ENCODE assay signal across 10 cellular contexts in the genomic region with DNA sequence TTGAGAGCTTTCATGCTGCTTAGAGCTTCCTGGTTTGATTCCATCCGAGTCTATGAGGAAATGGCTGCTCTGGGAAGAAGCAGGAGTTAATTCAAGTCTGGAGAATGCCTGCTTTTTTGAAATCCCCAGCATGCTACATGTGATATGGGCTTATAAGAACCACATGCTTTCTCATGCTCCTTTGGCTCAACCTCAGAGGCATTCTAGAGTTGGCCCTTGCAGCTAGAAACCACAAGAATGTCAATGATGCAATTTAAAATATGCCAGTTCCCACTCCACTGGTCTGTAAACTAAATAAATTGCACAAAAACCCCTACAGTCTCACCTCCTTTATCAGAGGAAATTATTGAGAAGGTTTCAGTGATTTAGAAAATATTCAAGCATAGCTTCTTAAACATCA.
DNase-seq lines count a peak whose midpoint lies in the region; ATAC-seq and TF ChIP-seq lines count a peak whose summit lies in the region.
"Had no signal": no experiment of that assay in that cellular context is flagged by ENCODE, and none has a peak within 500 bp of the region (broad histone marks: within the 10 kb centered on the region; RNA-seq: fewer than 3 reads in every experiment).

No MANE protein-coding gene starts in this region.

- H3K18ac ChIP-seq in IMR-90 (ENCODE audit: low read depth, low read length), result no peak overlapping the region

- no peak overlapping the region for H3K4ac ChIP-seq in IMR-90 (ENCODE audit: low read depth, low read length)

- H3K9me1 ChIP-seq in IMR-90 (ENCODE audit: insufficient read depth, low read length), result no peaks in the 10 kb centered on the region

- H3K4me2 ChIP-seq in BLaER1 (peak overlapping the region; percentile 24; the same call in 1 of the 2 replicates), IMR-90 (ENCODE audit: low read depth, low read length) (no peak overlapping the region; the same call in 1 of the 2 replicates)

- no peak overlapping the region for H2AK5ac ChIP-seq in IMR-90 (ENCODE audit: low read depth, low read length)

- H2BK20ac ChIP-seq in IMR-90 (ENCODE audit: low read depth, low read length), result no peak overlapping the region

- no peak overlapping the region for H4K91ac ChIP-seq in IMR-90 (ENCODE audit: insufficient read depth, low read depth, low read length)

- H3K4me1 ChIP-seq in BLaER1 (peaks cover 18% of the 10 kb centered on the region), IMR-90 (ENCODE audit: control insufficient read depth, insufficient read depth, low read length) (no peaks in the 10 kb centered on the region), left lung (peaks cover 0 to 6% of the 10 kb centered on the region in 2 donors), ascending aorta (peaks cover 0 to 4% of the 10 kb centered on the region in 2 donors)

- H3K27me3 ChIP-seq in BLaER1 (no peaks in the 10 kb centered on the region), IMR-90 (ENCODE audit: control insufficient read depth, insufficient read depth, low read length) (peaks cover 20% of the 10 kb centered on the region), left lung (no peaks in the 10 kb centered on the region), ascending aorta (no peaks in the 10 kb centered on the region)

- no peak overlapping the region for H3K9ac ChIP-seq in BLaER1
- H3K9ac ChIP-seq in IMR-90 (ENCODE audit: low read depth, low read length), result no peak overlapping the region

- H2BK15ac ChIP-seq in IMR-90 (ENCODE audit: low read depth, low read length), result no peak overlapping the region

- TF ChIP-seq CTCF in IMR-90 (conservative IDR thresholded peaks at IDR 0.05; ENCODE audit: low read depth, low read length), result no peak
- TF ChIP-seq CTCF in left lung (IDR thresholded peaks at IDR 0.05), result no peak
- no peak for TF ChIP-seq CTCF in GM10266 (IDR thresholded peaks at IDR 0.05; ENCODE audit: control insufficient read depth, insufficient read depth, low read depth, missing control alignments)
- TF ChIP-seq CTCF in ascending aorta (IDR thresholded peaks at IDR 0.05), result no peak

- H3K36me3 ChIP-seq in BLaER1 (no peaks in the 10 kb centered on the region), IMR-90 (ENCODE audit: control insufficient read depth, insufficient read depth, low read length) (no peaks in the 10 kb centered on the region), left lung (no peaks in the 10 kb centered on the region), ascending aorta (no peaks in the 10 kb centered on the region)

- no peak overlapping the region for H2BK5ac ChIP-seq in IMR-90 (ENCODE audit: low read depth, low read length, poor library complexity, severe bottlenecking)

- no peak overlapping the region for H2AK9ac ChIP-seq in IMR-90 (replicated peaks; ENCODE audit: low read depth, low read length, poor library complexity)

- CTCF ChIA-PET in IMR-90 (lab: Yijun Ruan, JAX), result no interaction called here

- TF ChIP-seq POLR2A in IMR-90 (IDR thresholded peaks at IDR 0.05; ENCODE audit: low read depth, low read length), result no peak

- peak; percentile 72 for ATAC-seq in IMR-90 (ENCODE audit: low read depth)
- ATAC-seq in left lung, result peak; percentile 89
- no peak for ATAC-seq in HG03039 (IDR thresholded peaks at IDR 0.05; ENCODE audit: unreplicated experiment)
- ATAC-seq: Panc1 had no signal

- no peaks in the 10 kb centered on the region for H4K20me1 ChIP-seq in BLaER1
- no peaks in the 10 kb centered on the region for H4K20me1 ChIP-seq in IMR-90 (ENCODE audit: insufficient read depth, low read length)

- in situ Hi-C loops in IMR-90 (cut with MboI; ENCODE audit: low sequenced_read_pairs), result no loop called here

- H2AFZ ChIP-seq in IMR-90 (replicated peaks; ENCODE audit: low read length, poor library complexity), result no peak overlapping the region

- POLR2A ChIA-PET in IMR-90 (lab: Charles Lee; ENCODE audit: unreplicated experiment), result no interaction called here

- H3K9me3 ChIP-seq in BLaER1, result no peaks in the 10 kb centered on the region
- H3K9me3 ChIP-seq in IMR-90 (ENCODE audit: control insufficient read depth, insufficient read depth, low read length), result no peaks in the 10 kb centered on the region
- no peaks in the 10 kb centered on the region for H3K9me3 ChIP-seq in left lung
- no peaks in the 10 kb centered on the region for H3K9me3 ChIP-seq in ascending aorta

- TF ChIP-seq RAD21 in IMR-90 (IDR thresholded peaks at IDR 0.05; ENCODE audit: low read length), result no peak

- H3K56ac ChIP-seq in IMR-90 (ENCODE audit: extremely low read depth, insufficient read depth, low read length), result no peak overlapping the region

- intact Hi-C loops in IMR-90 (cut with micrococcal nuclease) (loop anchor here (5.0 kb wide), 1 partner anchor 790 kb away; no protein-coding TSS in a partner anchor), left lung (cut with DNase I) (no loop called here), ascending aorta (cut with DNase I) (loop anchor here (5.0 kb wide), 1 partner anchor 365 kb away; no protein-coding TSS in a partner anchor)

- H3K4me3 ChIP-seq in BLaER1, result no peak overlapping the region
- no peak overlapping the region for H3K4me3 ChIP-seq in IMR-90 (ENCODE audit: insufficient read depth, low read depth, low read length)
- no peak overlapping the region for H3K4me3 ChIP-seq in left lung
- H3K4me3 ChIP-seq in ascending aorta, result no peak overlapping the region

- H2BK120ac ChIP-seq in IMR-90 (ENCODE audit: low read depth, low read length), result no peak overlapping the region

- no peak overlapping the region for H4K5ac ChIP-seq in IMR-90 (ENCODE audit: low read depth, low read length)

- H3K27ac ChIP-seq in BLaER1 (no peak overlapping the region), IMR-90 (ENCODE audit: insufficient read depth, low read length) (no peak overlapping the region), left lung (peak overlapping the region; percentile 7 to 71), ascending aorta (no peak overlapping the region)

- no CpG with 5 or more reads among the region's 1 CpG for WGBS in IMR-90 (ENCODE audit: extremely low coverage in 2 of 2, insufficient read length in 1 of 2), 2 experiments

- H3K14ac ChIP-seq in IMR-90 (replicated peaks; ENCODE audit: low read depth, low read length), result no peak overlapping the region

- DNase-seq in IMR-90, result peak; percentile 91
- DNase-seq in amniotic epithelial cell (ENCODE audit: low read depth), result peak; percentile 100
- DNase-seq in left lung, result peak in 1 of 2 donors; percentile 35
- no peak for DNase-seq in NCI-H1694 (lab: John Stamatoyannopoulos, UW)
- DNase-seq in GM10266 (ENCODE audit: extremely low spot score), result no peak
- no peak for DNase-seq in ascending aorta (ENCODE audit: low spot score in 2 of 2)
- DNase-seq: activated naive CD4-positive, alpha-beta T cell treated with Interleukin-2 at 50 U/mL for 16 hours had no signal

- H4K8ac ChIP-seq in IMR-90 (ENCODE audit: low read depth in 2 of 2, low read length in 2 of 2), result no peak overlapping the region

- dilution Hi-C loops in IMR-90 (cut with HindIII; ENCODE audit: low sequenced_read_pairs, unreplicated experiment), result no loop called here

- H3K79me1 ChIP-seq in IMR-90 (ENCODE audit: low read depth in 1 of 2, low read length in 2 of 2), result no peaks in the 10 kb centered on the region

- BruUV-seq in IMR-90 (replicated peaks; lab: Mats Ljungman, UMichigan), result no TSS peak

- no peak overlapping the region for H3K23ac ChIP-seq in IMR-90 (ENCODE audit: low read depth, low read length)

TF ChIP-seq in IMR-90, 13 proteins besides CTCF, POLR2A, EP300 and RAD21:
- TF ChIP-seq BHLHE40 (IDR thresholded peaks at IDR 0.05; ENCODE audit: low read depth, low read length), result no peak
- TF ChIP-seq MXI1 (IDR thresholded peaks at IDR 0.05; ENCODE audit: borderline replicate concordance, low read depth, low read length), result peak; percentile 61; the same call in 1 of the 2 replicates
- TF ChIP-seq, protein P1, sequence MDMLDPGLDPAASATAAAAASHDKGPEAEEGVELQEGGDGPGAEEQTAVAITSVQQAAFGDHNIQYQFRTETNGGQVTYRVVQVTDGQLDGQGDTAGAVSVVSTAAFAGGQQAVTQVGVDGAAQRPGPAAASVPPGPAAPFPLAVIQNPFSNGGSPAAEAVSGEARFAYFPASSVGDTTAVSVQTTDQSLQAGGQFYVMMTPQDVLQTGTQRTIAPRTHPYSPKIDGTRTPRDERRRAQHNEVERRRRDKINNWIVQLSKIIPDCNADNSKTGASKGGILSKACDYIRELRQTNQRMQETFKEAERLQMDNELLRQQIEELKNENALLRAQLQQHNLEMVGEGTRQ (IDR thresholded peaks at IDR 0.05; ENCODE audit: low read depth, low read length), result peak; percentile 27; the same call in 1 of the 2 replicates
- peak; percentile 85 for TF ChIP-seq CEBPB (IDR thresholded peaks at IDR 0.05; ENCODE audit: low read depth, low read length)
- no peak for TF ChIP-seq RFX5 (IDR thresholded peaks at IDR 0.05; ENCODE audit: low read depth, low read length)

Comparison
In these comparisons a context has a peak if more than half of its experiments do, and no peak if none do; other contexts are left out.
1. H3K27ac ChIP-seq: peak in left lung (2 of 2); none in BLaER1 (single experiment), IMR-90 (single experiment) and ascending aorta (0 of 2).
2. DNase-seq: peak in IMR-90 (single experiment) and amniotic epithelial cell (single experiment); none in NCI-H1694 (single experiment), GM10266 (single experiment) and ascending aorta (0 of 2).
3. intact Hi-C loops: an anchor here in IMR-90 (5.0 kb wide) and ascending aorta (5.0 kb wide); none called in left lung.